Comparison of ENCODE assay signal across 11 cellular contexts in genomic region chr19:39223703-39224279, GRCh38. TPM values are rescaled to one million over a fixed set of nuclear protein-coding genes. Genes with fewer than 3 reads are reported as not detected.
A peak's percentile ranks its signal among the peaks of the same experiment; 100 is the strongest.
DNase-seq lines count a peak whose midpoint lies in the region; ATAC-seq, FAIRE-seq and TF ChIP-seq lines count a peak whose summit lies in the region.
"Had no signal": no experiment of that assay in that cellular context is flagged by ENCODE, and none has a peak within 500 bp of the region (broad histone marks: within the 10 kb centered on the region; RNA-seq: fewer than 3 reads in every experiment).

No MANE protein-coding gene starts in this region.

- intact Hi-C loops in ovary (cut with DNase I), result no loop called here

- ATAC-seq in GM19023 (IDR thresholded peaks at IDR 0.05; ENCODE audit: unreplicated experiment), result no peak
- ATAC-seq in activated CD4-positive, CD25-positive, alpha-beta regulatory T cell treated with anti-CD3 and anti-CD28 coated beads, Interleukin-2, amount 50 U/mL, for 24 hours, result no peak

- DNase-seq in ACHN (peak; percentile 19), GM13977 (ENCODE audit: low spot score) (peak; percentile 42), RPMI7951 (ENCODE audit: low read depth) (peak; percentile 22), fibroblast of lung (ENCODE audit: low read depth in 2 of 2) (peak; percentile 15 to 21), ovary (no peak), GM12891 (ENCODE audit: insufficient read length, low spot score) (no peak)

- no peaks in the 10 kb centered on the region for H3K79me2 ChIP-seq in fibroblast of lung (ENCODE audit: control insufficient read depth, insufficient read depth, low read length)

- in situ Hi-C loops in ACHN (cut with HindIII; ENCODE audit: low pct_ligation_motif_present, low pct_unique_long_range_greater_than_20kb, low sequenced_read_pairs), result no loop called here
- in situ Hi-C loops in GM13977 (cut with MboI; ENCODE audit: low pct_unique_long_range_greater_than_20kb, low sequenced_read_pairs, unreplicated experiment), result no loop called here

- no peaks in the 10 kb centered on the region for H3K36me3 ChIP-seq in fibroblast of lung (ENCODE audit: control insufficient read depth, insufficient read depth, low read length)
- H3K36me3 ChIP-seq in ovary, result no peaks in the 10 kb centered on the region
- H3K36me3 ChIP-seq: ascending aorta had no signal

- TF ChIP-seq EP300 in ovary (IDR thresholded peaks at IDR 0.05), result no peak

- H3K9me3 ChIP-seq in fibroblast of lung (ENCODE audit: control insufficient read depth, insufficient read depth, low read depth, low read length), result no peaks in the 10 kb centered on the region
- H3K9me3 ChIP-seq in ovary, result no peaks in the 10 kb centered on the region
- H3K9me3 ChIP-seq: ascending aorta had no signal

- H3K4me1 ChIP-seq in fibroblast of lung (ENCODE audit: control insufficient read depth, extremely low read depth, insufficient read depth, low read length) (no peaks in the 10 kb centered on the region), ovary (ENCODE audit: insufficient read depth) (no peaks in the 10 kb centered on the region)
- H3K4me1 ChIP-seq: ascending aorta had no signal

- peaks cover 2% of the 10 kb centered on the region for H3K27me3 ChIP-seq in fibroblast of lung (ENCODE audit: control insufficient read depth, insufficient read depth, low read length)
- H3K27me3 ChIP-seq in ovary, result no peaks in the 10 kb centered on the region
- H3K27me3 ChIP-seq: ascending aorta had no signal

- TF ChIP-seq CTCF in GM13977 (IDR thresholded peaks at IDR 0.05; ENCODE audit: extremely low read depth, insufficient read depth, missing control alignments) (no peak), fibroblast of lung (conservative IDR thresholded peaks at IDR 0.05 in 1 of 2, IDR thresholded peaks at IDR 0.05 in 1 of 2; ENCODE audit: low read depth in 1 of 2, low read length in 2 of 2) (no peak), ovary (IDR thresholded peaks at IDR 0.05) (no peak)

- H2AFZ ChIP-seq in fibroblast of lung (ENCODE audit: low read length), result no peak overlapping the region

- WGBS in ovary, 3 donors, result 17 to 22% (median 22%) methylated on average over 4 of the region's 4 CpGs

- FAIRE-seq in GM12891 (lab: Jason Lieb, UNC), result no peak
- FAIRE-seq: frontal cortex had no signal

- no peak overlapping the region for H3K9ac ChIP-seq in fibroblast of lung (ENCODE audit: insufficient read depth, low read length)

- TF ChIP-seq POLR2A in ovary (IDR thresholded peaks at IDR 0.05), result no peak
- no peak for TF ChIP-seq POLR2A in GM12891 (IDR thresholded peaks at IDR 0.05; ENCODE audit: low read depth, low read length)

- H3K27ac ChIP-seq in fibroblast of lung (ENCODE audit: insufficient read depth, low read length), result no peak overlapping the region
- H3K27ac ChIP-seq in ovary, result no peak overlapping the region
- H3K27ac ChIP-seq: ascending aorta had no signal

- H4K20me1 ChIP-seq in fibroblast of lung (ENCODE audit: control insufficient read depth, extremely low read depth, insufficient read depth, low read length), result no peaks in the 10 kb centered on the region

- H3K4me2 ChIP-seq in fibroblast of lung (ENCODE audit: extremely low read depth, insufficient read depth, low read length), result no peak overlapping the region

- no peak overlapping the region for H3K4me3 ChIP-seq in fibroblast of lung (replicated peaks in 1 of 4; ENCODE audit: control extremely low read depth in 1 of 4, insufficient read depth in 1 of 4, low read depth in 3 of 4, low read length in 4 of 4)
- H3K4me3 ChIP-seq in ovary, result no peak overlapping the region
- H3K4me3 ChIP-seq: ascending aorta had no signal

TF ChIP-seq in GM12891, 5 proteins besides CTCF, POLR2A, EP300 and RAD21:
- TF ChIP-seq PAX5 (IDR thresholded peaks at IDR 0.05; ENCODE audit: insufficient read depth, low read length, severe bottlenecking) (no peak), POU2F2 (IDR thresholded peaks at IDR 0.05; ENCODE audit: low read depth, low read length) (no peak), POLR2AphosphoS5 (IDR thresholded peaks at IDR 0.05; ENCODE audit: low read depth, low read length) (no peak), TAF1 (IDR thresholded peaks at IDR 0.05; ENCODE audit: low read depth, low read length) (no peak), SPI1 (IDR thresholded peaks at IDR 0.05; ENCODE audit: low read depth, low read length) (no peak)

RNA-seq across cellular contexts. Expression of gene SYCN, which starts 19.7 kb away (rescaled TPM):
- total RNA-seq in RPMI7951 (2014; rRNA removed; shearing (Covaris generic)), result not detected in 2 replicates
- total RNA-seq in fibroblast of lung (not detected in 2 replicates), ovary (1 to 10 TPM in 2 of 7 donors, not detected in 5; 1.2 to 2.4 TPM)
- polyA plus RNA-seq in fibroblast of lung (not detected in 2 replicates), ovary (not detected)
- not detected in 2 replicates for polyA plus RNA-seq in fibroblast of lung (2012)
- not detected in 2 replicates for polyA minus RNA-seq in fibroblast of lung (ENCODE audit: low replicate concordance)
- not detected for polyA plus RNA-seq in GM12891 (2012; ENCODE audit: low read depth, missing spikeins)
- total RNA-seq: ascending aorta, frontal cortex had no signal

RNA-seq across cellular contexts. Expression of gene IFNL3, which starts 21.0 kb away (rescaled TPM):
- total RNA-seq in RPMI7951 (2014; rRNA removed; shearing (Covaris generic)), result not detected in 2 replicates
- total RNA-seq in fibroblast of lung (not detected in 2 replicates), ovary (not detected)
- polyA plus RNA-seq in fibroblast of lung (not detected in 2 replicates), ovary (not detected)
- not detected in 2 replicates for polyA plus RNA-seq in fibroblast of lung (2012)
- polyA minus RNA-seq in fibroblast of lung (ENCODE audit: low replicate concordance), result not detected in 2 replicates
- polyA plus RNA-seq in GM12891 (2012; ENCODE audit: low read depth, missing spikeins), result not detected
- total RNA-seq: ascending aorta, frontal cortex, mucosa of gallbladder had no signal

RNA-seq across cellular contexts. Expression of gene IFNL4, which starts 24.9 kb away (rescaled TPM):
- total RNA-seq in RPMI7951 (2014; rRNA removed; shearing (Covaris generic)), result not detected in 2 replicates
- total RNA-seq in fibroblast of lung (not detected in 2 replicates), ovary (under 1 TPM in 2 of 7 donors, not detected in 5; 0.17 to 0.23 TPM)
- polyA plus RNA-seq in fibroblast of lung (not detected in 2 replicates), ovary (not detected)
- not detected in 2 replicates for polyA plus RNA-seq in fibroblast of lung (2012)
- polyA minus RNA-seq in fibroblast of lung (ENCODE audit: low replicate concordance), result not detected in 2 replicates
- polyA plus RNA-seq in GM12891 (2012; ENCODE audit: low read depth, missing spikeins), result not detected
- total RNA-seq: ascending aorta, mucosa of gallbladder had no signal

RNA-seq across cellular contexts. Expression of gene NCCRP1, which starts 27.0 kb away (rescaled TPM):
- 0.10 and 0.12 TPM in 2 replicates for total RNA-seq in RPMI7951 (2014; rRNA removed; shearing (Covaris generic))
- not detected in 2 replicates for total RNA-seq in fibroblast of lung
- polyA plus RNA-seq in fibroblast of lung, result 0.02 TPM in 1 of 2 replicates, not detected in the other
- polyA plus RNA-seq in fibroblast of lung (2012), result not detected in 2 replicates
- not detected in 2 replicates for polyA minus RNA-seq in fibroblast of lung (ENCODE audit: low replicate concordance)
- 1 to 10 TPM in 1 of 7 donors, under 1 TPM in 2, not detected in 4; 0.20 to 4.4 (median 0.22) TPM for total RNA-seq in ovary
- under 1 TPM; 0.05 to 0.15 TPM for polyA plus RNA-seq in ovary
- 0.05 TPM for polyA plus RNA-seq in GM12891 (2012; ENCODE audit: low read depth, missing spikeins)
- total RNA-seq: ascending aorta, frontal cortex had no signal

RNA-seq across cellular contexts. Expression of gene IFNL2, which starts 44.4 kb away (rescaled TPM):
- not detected in 2 replicates for total RNA-seq in RPMI7951 (2014; rRNA removed; shearing (Covaris generic))
- total RNA-seq in fibroblast of lung (not detected in 2 replicates), ovary (not detected)
- polyA plus RNA-seq in fibroblast of lung (not detected in 2 replicates), ovary (not detected)
- polyA plus RNA-seq in fibroblast of lung (2012), result not detected in 2 replicates
- not detected in 2 replicates for polyA minus RNA-seq in fibroblast of lung (ENCODE audit: low replicate concordance)
- not detected for polyA plus RNA-seq in GM12891 (2012; ENCODE audit: low read depth, missing spikeins)
- total RNA-seq: ascending aorta, frontal cortex, mucosa of gallbladder had no signal

Comparison
In these comparisons a context has a peak if more than half of its experiments do, and no peak if none do; other contexts are left out.
1. DNase-seq: peak in ACHN (single experiment), GM13977 (single experiment), RPMI7951 (single experiment) and fibroblast of lung (2 of 2); none in ovary (0 of 5) and GM12891 (single experiment).